ENCODE assay signal across 15 cellular contexts in genomic region chr21:32372755-32373154, GRCh38. TPM values are rescaled to one million over a fixed set of nuclear protein-coding genes. Genes with fewer than 3 reads are reported as not detected.
A peak's percentile ranks its signal among the peaks of the same experiment; 100 is the strongest.
DNase-seq lines count a peak whose midpoint lies in the region; ATAC-seq and TF ChIP-seq lines count a peak whose summit lies in the region.
"Had no signal": no experiment of that assay in that cellular context is flagged by ENCODE, and none has a peak within 500 bp of the region (broad histone marks: within the 10 kb centered on the region; RNA-seq: fewer than 3 reads in every experiment).

No MANE protein-coding gene starts in this region.

- no peaks in the 10 kb centered on the region for H3K27me3 ChIP-seq in testis
- H3K27me3 ChIP-seq: dorsolateral prefrontal cortex had no signal

- no peaks in the 10 kb centered on the region for H3K9me3 ChIP-seq in testis
- H3K9me3 ChIP-seq: Caco-2 had no signal

- 53 to 57% methylated on average over 3 of the region's 3 CpGs for WGBS in testis, 2 donors

- CTCF ChIA-PET in WTC11 (lab: Charles Lee), result interaction anchor here (1.4 to 2.2 kb wide), 2 partner anchors 31 to 229 kb away, joined by 4 to 7 read pairs; no protein-coding TSS in a partner anchor

- peak overlapping the region; percentile 59 to 81 for H3K27ac ChIP-seq in testis

- H3K4me1 ChIP-seq in testis, result peaks cover 7% of the 10 kb centered on the region
- H3K4me1 ChIP-seq: Caco-2 had no signal

- POLR2A ChIA-PET in WTC11 (lab: Charles Lee), result no interaction called here

- H3K36me3 Mint-ChIP-seq in WTC11, result peaks cover 56% of the 10 kb centered on the region

- no peak for ATAC-seq in WTC11
- no peak for ATAC-seq in HG02885 (IDR thresholded peaks at IDR 0.05; ENCODE audit: poor library complexity, unreplicated experiment)
- ATAC-seq in HG02588 (IDR thresholded peaks at IDR 0.05; ENCODE audit: unreplicated experiment), result no peak
- ATAC-seq in GM21576 (IDR thresholded peaks at IDR 0.05; ENCODE audit: unreplicated experiment), result no peak
- ATAC-seq: GM12878; naive thymus-derived CD8-positive, alpha-beta T cell had no signal

- no peak for TF ChIP-seq CTCF in WTC11 (IDR thresholded peaks at IDR 0.05)
- no peak for TF ChIP-seq CTCF in testis (IDR thresholded peaks at IDR 0.05)

- H3K27ac Mint-ChIP-seq in WTC11, result peak overlapping the region; percentile 26; the same call in 1 of the 2 replicates
- H3K27ac Mint-ChIP-seq: activated naive CD4-positive, alpha-beta T cell treated with anti-CD3 and anti-CD28 coated beads, Interleukin-2, amount 50 U/mL, for 24 hours had no signal

- H3K27me3 Mint-ChIP-seq in WTC11 (ENCODE audit: low read depth), result no peaks in the 10 kb centered on the region
- H3K27me3 Mint-ChIP-seq: activated naive CD4-positive, alpha-beta T cell treated with anti-CD3 and anti-CD28 coated beads, Interleukin-2, amount 50 U/mL, for 24 hours; naive thymus-derived CD8-positive, alpha-beta T cell had no signal

- peaks cover 8% of the 10 kb centered on the region for H3K4me1 Mint-ChIP-seq in WTC11

- no peak overlapping the region for H3K4me3 ChIP-seq in testis
- H3K4me3 ChIP-seq: dorsolateral prefrontal cortex, GM12878 had no signal

- no peak for TF ChIP-seq POLR2A in testis (IDR thresholded peaks at IDR 0.05)

- no peaks in the 10 kb centered on the region for H3K9me3 Mint-ChIP-seq in WTC11
- H3K9me3 Mint-ChIP-seq: activated naive CD4-positive, alpha-beta T cell treated with anti-CD3 and anti-CD28 coated beads, Interleukin-2, amount 50 U/mL, for 24 hours; naive thymus-derived CD8-positive, alpha-beta T cell had no signal

- DNase-seq in NCI-H128 (lab: John Stamatoyannopoulos, UW; ENCODE audit: unreplicated experiment), result peak; percentile 16
- DNase-seq in WTC11 (ENCODE audit: low spot score), result no peak
- peak; percentile 72 for DNase-seq in iris pigment epithelial cell (ENCODE audit: low read depth)
- no peak for DNase-seq in testis
- no peak for DNase-seq in GF-D8 (lab: John Stamatoyannopoulos, UW)
- DNase-seq: Caco-2; dorsolateral prefrontal cortex; naive thymus-derived CD8-positive, alpha-beta T cell; NCI-H748 treated with DMSO at 0.1 percent for 48 hours; stimulated activated CD4-positive, alpha-beta T cell treated with anti-CD3 and anti-CD28 coated beads, Interleukin-15, amount 100 ng/mL, for 24 hours had no signal

- H3K4me3 Mint-ChIP-seq in WTC11, result no peak overlapping the region
- H3K4me3 Mint-ChIP-seq: activated naive CD4-positive, alpha-beta T cell treated with anti-CD3 and anti-CD28 coated beads, Interleukin-2, amount 50 U/mL, for 24 hours; naive thymus-derived CD8-positive, alpha-beta T cell had no signal

- no peaks in the 10 kb centered on the region for H3K36me3 ChIP-seq in testis (ENCODE audit: low read depth, missing control alignments)

- intact Hi-C loops in testis (cut with DNase I; ENCODE audit: low total_unique reads), result no loop called here

TF ChIP-seq in WTC11, 78 proteins besides CTCF, POLR2A, EP300 and RAD21 (continues in another document):
- no peak for TF ChIP-seq ZMAT4 (CRISPR knock-in tag; IDR thresholded peaks at IDR 0.05)
- no peak for TF ChIP-seq FOXJ3 (CRISPR knock-in tag; IDR thresholded peaks at IDR 0.05; ENCODE audit: borderline replicate concordance)
- no peak for TF ChIP-seq ZNF317 (CRISPR knock-in tag; IDR thresholded peaks at IDR 0.05; ENCODE audit: borderline replicate concordance, low read depth)
- TF ChIP-seq EMX1 (CRISPR knock-in tag; IDR thresholded peaks at IDR 0.05), result no peak
- TF ChIP-seq KAT7 (CRISPR knock-in tag; IDR thresholded peaks at IDR 0.05; ENCODE audit: borderline replicate concordance), result no peak
- TF ChIP-seq ZNF425 (CRISPR knock-in tag; conservative IDR thresholded peaks at IDR 0.05), result no peak
- no peak for TF ChIP-seq NFE2L1 (CRISPR knock-in tag; IDR thresholded peaks at IDR 0.05)
- no peak for TF ChIP-seq CDX4 (CRISPR knock-in tag; IDR thresholded peaks at IDR 0.05; ENCODE audit: borderline replicate concordance)
- TF ChIP-seq FOXP1 (CRISPR knock-in tag; IDR thresholded peaks at IDR 0.05; ENCODE audit: borderline replicate concordance), result no peak
- TF ChIP-seq SP1 (CRISPR knock-in tag; conservative IDR thresholded peaks at IDR 0.05), result no peak
- TF ChIP-seq E2F5 (CRISPR knock-in tag; IDR thresholded peaks at IDR 0.05), result no peak
- no peak for TF ChIP-seq ZBTB21 (CRISPR knock-in tag; IDR thresholded peaks at IDR 0.05; ENCODE audit: borderline replicate concordance)
- TF ChIP-seq FOXP4 (CRISPR knock-in tag; IDR thresholded peaks at IDR 0.05), result no peak
- TF ChIP-seq USF2 (CRISPR knock-in tag; IDR thresholded peaks at IDR 0.05), result no peak
- no peak for TF ChIP-seq GTF2I (CRISPR knock-in tag; conservative IDR thresholded peaks at IDR 0.05)

RNA-seq across cellular contexts. Expression of gene URB1, which starts 20.1 kb away (rescaled TPM):
- total RNA-seq in WTC11 (2021) (28.0 to 38.7 TPM (median 29.5 TPM) in 3 replicates), testis (10 to 100 TPM; 38.8 to 41.4 TPM)
- 16.6 TPM for polyA plus RNA-seq in testis (ENCODE audit: insufficient read depth, low read depth, low replicate concordance)

RNA-seq across cellular contexts. Expression of gene EVA1C, which starts 39.8 kb away (rescaled TPM):
- 2.3 to 3.6 TPM (median 3.1 TPM) in 3 replicates for total RNA-seq in WTC11 (2021)
- total RNA-seq in testis, result 10 to 100 TPM; 28.4 to 44.2 TPM
- 47.0 TPM for polyA plus RNA-seq in testis (ENCODE audit: insufficient read depth, low read depth, low replicate concordance)
- total RNA-seq: Caco-2, GM12878 had no signal

Comparison
In these comparisons a context has a peak if more than half of its experiments do, and no peak if none do; other contexts are left out.
1. DNase-seq: peak in NCI-H128 (single experiment) and iris pigment epithelial cell (single experiment); none in WTC11 (single experiment), testis (single experiment) and GF-D8 (single experiment).